8 cellular contexts compared by ENCODE assay signal in the genomic region with DNA sequence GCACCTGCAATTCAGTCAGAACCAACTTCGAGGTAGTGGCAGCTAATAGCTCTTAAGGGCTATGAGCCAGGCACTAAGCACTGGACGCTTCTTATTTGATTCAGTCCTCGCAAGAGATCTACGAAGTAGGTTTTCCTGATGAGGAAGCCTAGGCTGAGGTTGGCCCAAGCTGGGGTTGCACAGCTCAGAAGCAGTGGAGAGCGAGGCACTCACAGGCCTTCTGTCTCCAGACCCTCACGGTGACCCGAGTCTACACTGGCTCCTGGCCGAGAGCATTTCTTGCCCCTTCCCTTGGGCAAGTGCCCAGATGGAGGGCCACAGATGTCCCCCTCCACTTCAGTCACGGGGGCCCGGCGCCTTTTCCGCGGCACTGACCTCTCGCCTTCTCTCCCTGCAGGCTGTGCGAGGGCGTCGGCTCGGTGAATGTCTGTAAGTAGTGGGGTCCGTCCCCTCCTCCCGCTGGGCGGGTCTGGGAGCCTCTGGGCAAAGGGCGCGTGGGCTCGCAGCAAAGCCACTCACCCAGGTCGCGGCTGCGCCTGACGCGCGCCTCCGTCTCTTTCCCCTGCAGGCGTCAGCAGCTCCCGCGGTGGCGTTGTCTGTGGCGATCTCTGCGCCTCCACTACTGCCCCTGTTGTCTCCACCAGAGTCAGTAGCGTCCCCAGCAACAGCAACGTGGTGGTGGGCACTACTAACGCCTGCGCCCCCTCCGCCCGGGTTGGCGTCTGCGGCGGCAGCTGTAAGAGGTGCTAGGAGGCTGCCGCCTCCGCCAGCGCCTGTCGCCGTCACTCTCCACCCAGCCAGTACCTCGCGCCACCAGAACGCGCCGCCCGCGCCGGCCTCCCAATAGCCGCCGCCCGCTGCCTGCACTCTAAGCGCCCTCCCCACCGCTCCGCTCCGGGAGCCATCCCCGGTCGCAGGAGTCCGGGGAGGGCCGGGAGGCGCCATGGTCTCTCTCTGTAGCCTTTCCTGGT. TPM values are rescaled to one million over a fixed set of nuclear protein-coding genes. Genes with fewer than 3 reads are reported as not detected.
A peak's percentile ranks its signal among the peaks of the same experiment; 100 is the strongest.
DNase-seq lines count a peak whose midpoint lies in the region; ATAC-seq and TF ChIP-seq lines count a peak whose summit lies in the region.

No MANE protein-coding gene starts in this region.

- POLR2A ChIA-PET in PC-9 (lab: Charles Lee; ENCODE audit: unreplicated experiment) = interaction anchor here (0.6 to 0.9 kb wide), 4 partner anchors 27 to 163 kb away, joined by 3 to 9 read pairs (median 6); no protein-coding TSS in a partner anchor

- WGBS in sigmoid colon, 2 donors = 4 to 9% methylated on average over 71 of the region's 71 CpGs

- H3K36me3 Mint-ChIP-seq in brain = no peaks in the 10 kb centered on the region

- H3K4me3 ChIP-seq in PC-9 (peak overlapping the region; percentile 71), iPS-18c (ENCODE audit: insufficient read depth, low read depth, low read length) (peak overlapping the region; percentile 49), sigmoid colon (peak overlapping the region; percentile 34 to 57 (median 52))

- no peak for TF ChIP-seq EP300 in sigmoid colon (IDR thresholded peaks at IDR 0.05)

- no peak overlapping the region for H3K27ac ChIP-seq in PC-9
- H3K27ac ChIP-seq in sigmoid colon = peak overlapping the region in 3 of 4 donors; percentile 62 to 80 (median 63)

- TSS peak; percentile 53 for BruUV-seq in PC-9 (replicated peaks; lab: Mats Ljungman, UMichigan)

- peaks cover 19% of the 10 kb centered on the region for H3K4me1 ChIP-seq in PC-9 (replicated peaks; ENCODE audit: insufficient read depth)
- H3K4me1 ChIP-seq in sigmoid colon = peaks cover 0 to 35% (median 24%) of the 10 kb centered on the region in 4 donors

- peak overlapping the region; percentile 72 to 83 (median 80) for H3K4me3 Mint-ChIP-seq in brain

- H3K9me3 ChIP-seq in PC-9 (ENCODE audit: insufficient read depth, low read depth) (no peaks in the 10 kb centered on the region), iPS-18c (ENCODE audit: control insufficient read depth, insufficient read depth, low read length) (no peaks in the 10 kb centered on the region), sigmoid colon (no peaks in the 10 kb centered on the region)

- peak in 1 of 2 donors; percentile 16 for TF ChIP-seq POLR2A in sigmoid colon (IDR thresholded peaks at IDR 0.05)

- H3F3A ChIP-seq in PC-9 (ENCODE audit: insufficient read depth, low read depth) = peaks cover 4% of the 10 kb centered on the region; the same call in 1 of the 2 replicates

- H3K27me3 ChIP-seq in PC-9 (ENCODE audit: insufficient read depth, low read depth) (no peaks in the 10 kb centered on the region), sigmoid colon (no peaks in the 10 kb centered on the region)

- no peak for ATAC-seq in HG02759 (IDR thresholded peaks at IDR 0.05; ENCODE audit: unreplicated experiment)

- peak overlapping the region; percentile 76 for H2AFZ ChIP-seq in PC-9

- peak overlapping the region; percentile 94 for H3K4me2 ChIP-seq in PC-9

- H3K79me2 ChIP-seq in PC-9 (ENCODE audit: low read depth) = no peaks in the 10 kb centered on the region

- DNase-seq in NCI-H82 (lab: John Stamatoyannopoulos, UW) (peak; percentile 74), NCI-H82 treated with DMSO at 0.1 percent for 48 hours (lab: John Stamatoyannopoulos, UW; ENCODE audit: unreplicated experiment) (no peak), PC-9 (peak; percentile 49 to 75), sigmoid colon (peak; percentile 60), NCI-H446 (lab: John Stamatoyannopoulos, UW) (no peak)

- no peaks in the 10 kb centered on the region for H3K36me3 ChIP-seq in PC-9 (ENCODE audit: low read depth)
- no peaks in the 10 kb centered on the region for H3K36me3 ChIP-seq in sigmoid colon

- H4K20me1 ChIP-seq in PC-9 (ENCODE audit: insufficient read depth) = no peaks in the 10 kb centered on the region

- H3K27me3 Mint-ChIP-seq in brain = peaks cover 68% of the 10 kb centered on the region

- no peaks in the 10 kb centered on the region for H3K9me3 Mint-ChIP-seq in brain

- TF ChIP-seq CTCF in PC-9 (conservative IDR thresholded peaks at IDR 0.05) (no peak), brain (conservative IDR thresholded peaks at IDR 0.05) (peak in 1 of 2 experiments; percentile 44), sigmoid colon (IDR thresholded peaks at IDR 0.05) (peak in 2 of 4 experiments; percentile 20 to 34)

- CTCF ChIA-PET in PC-9 (lab: Charles Lee) = interaction anchor here (0.6 to 1.5 kb wide), 6 partner anchors 10 to 774 kb away, joined by 3 to 10 read pairs (median 4); no protein-coding TSS in a partner anchor

- H3K4me1 Mint-ChIP-seq in brain = peaks cover 44% of the 10 kb centered on the region

- H3K27ac Mint-ChIP-seq in brain = peak overlapping the region in 4 of 5 experiments; percentile 20 to 75 (median 58)

- H3K9me2 ChIP-seq in PC-9 (ENCODE audit: insufficient read depth) = no peaks in the 10 kb centered on the region

- intact Hi-C loops in PC-9 (cut with micrococcal nuclease; ENCODE audit: unreplicated experiment) (no loop called here), sigmoid colon (cut with DNase I) (no loop called here)

RNA-seq across cellular contexts. Expression of a gene that starts 13.1 kb away (rescaled TPM):
- 0.43 TPM in 1 of 2 replicates, not detected in the other for total RNA-seq in PC-9 (2021)
- 1.1 TPM for polyA plus RNA-seq in brain (ENCODE audit: insufficient read depth, low read depth, low replicate concordance)
- not detected for total RNA-seq in sigmoid colon
- polyA plus RNA-seq in sigmoid colon = not detected

RNA-seq across cellular contexts. Expression of a gene that starts 16.8 kb away (rescaled TPM):
- 2.5 and 4.3 TPM in 2 replicates for total RNA-seq in PC-9 (2021)
- 0.76 TPM for polyA plus RNA-seq in brain (ENCODE audit: insufficient read depth, low read depth, low replicate concordance)
- under 1 TPM in 1 of 4 donors, not detected in 3; 0.14 TPM for total RNA-seq in sigmoid colon
- polyA plus RNA-seq in sigmoid colon = under 1 TPM in 1 of 3 donors, not detected in 2; 0.17 TPM

RNA-seq across cellular contexts. Expression of a gene that starts 33.7 kb away (rescaled TPM):
- 2.7 and 5.7 TPM in 2 replicates for total RNA-seq in PC-9 (2021)
- 0.34 TPM for polyA plus RNA-seq in brain (ENCODE audit: insufficient read depth, low read depth, low replicate concordance)
- not detected for total RNA-seq in sigmoid colon
- polyA plus RNA-seq in sigmoid colon = under 1 TPM in 2 of 3 donors, not detected in 1; 0.25 to 0.60 TPM

RNA-seq across cellular contexts. Expression of a gene that starts 59.2 kb away (rescaled TPM):
- total RNA-seq in PC-9 (2021) (not detected in 2 replicates), sigmoid colon (not detected)
- polyA plus RNA-seq in brain (ENCODE audit: insufficient read depth, low read depth, low replicate concordance) (not detected), sigmoid colon (not detected)

Comparison
In these comparisons a context has a peak if more than half of its experiments do, and no peak if none do; other contexts are left out.
1. DNase-seq: peak in NCI-H82 (single experiment), PC-9 (2 of 2) and sigmoid colon (single experiment); none in NCI-H82 treated with DMSO at 0.1 percent for 48 hours (single experiment) and NCI-H446 (0 of 2).
2. Peak in every context shown above with its lines, with median percentiles within 50 percentile points of each other: H3K4me3 ChIP-seq.